8 cellular contexts compared by ENCODE assay signal in the genomic region with DNA sequence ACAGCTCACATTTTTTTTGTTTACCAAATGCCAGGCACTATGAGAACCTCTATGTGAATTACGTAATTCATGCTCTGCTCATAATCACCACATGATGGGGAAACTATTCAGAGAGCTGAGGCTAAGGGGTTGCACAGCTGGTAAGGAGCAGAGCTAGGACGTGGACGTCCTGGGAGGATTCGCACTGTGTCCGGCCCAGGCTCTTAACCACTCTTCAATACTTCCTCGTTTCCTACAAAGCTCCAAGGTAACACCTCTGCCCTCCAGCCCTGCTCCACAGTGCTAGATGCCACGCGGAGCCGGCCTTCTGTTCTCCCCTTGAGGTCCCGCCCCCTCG. TPM values are rescaled to one million over a fixed set of nuclear protein-coding genes. Genes with fewer than 3 reads are reported as not detected.
DNase-seq lines count a peak whose midpoint lies in the region; ATAC-seq lines count a peak whose summit lies in the region.

No MANE protein-coding gene starts in this region.

- H3K36me3 ChIP-seq in iPS-20b (ENCODE audit: insufficient read depth, low read depth, low read length), result peaks cover 17% of the 10 kb centered on the region; the same call in 1 of the 2 replicates

- no peak for ATAC-seq in activated CD4-positive, alpha-beta T cell treated with anti-CD3 and anti-CD28 coated beads for 36 hours

- H3K4me3 Mint-ChIP-seq in activated CD4-positive, alpha-beta T cell treated with anti-CD3 and anti-CD28 coated beads for 36 hours, result peak overlapping the region; percentile 51
- peak overlapping the region; percentile 75 for H3K4me3 Mint-ChIP-seq in activated T-helper 1 cell treated with anti-CD3 and anti-CD28 coated beads, Interleukin-12 subunit alpha, Interleukin-12 subunit beta, Interleukin-2, Interleukin-4 antibody, amounts not matched to agents 30 ng/mL and 10 ng/mL and 1 ng/mL, durations not matched to agents 14 hours and 24 hours and 36 hours

- H3K9ac ChIP-seq in iPS-20b (ENCODE audit: low read depth, low read length), result peak overlapping the region; percentile 63; the same call in 1 of the 2 replicates

- DNase-seq in activated CD4-positive, alpha-beta T cell treated with anti-CD3 and anti-CD28 coated beads for 36 hours, result no peak
- no peak for DNase-seq in activated CD4-positive, alpha-beta T cell treated with anti-CD3 and anti-CD28 coated beads, Interleukin-2, amount 50 U/mL, for 4 hours
- DNase-seq in activated T-helper 1 cell treated with anti-CD3 and anti-CD28 coated beads, Interleukin-12 subunit alpha, Interleukin-12 subunit beta, Interleukin-2, Interleukin-4 antibody, amounts not matched to agents 30 ng/mL and 10 ng/mL and 1 ng/mL, durations not matched to agents 14 hours and 24 hours and 36 hours (ENCODE audit: low spot score), result no peak
- DNase-seq in substantia nigra (lab: John Stamatoyannopoulos, UW) (no peak), germinal center (ENCODE audit: low spot score) (no peak), NCI-H345 (lab: John Stamatoyannopoulos, UW) (no peak)
- no peak for DNase-seq in stimulated activated CD4-positive, alpha-beta T cell treated with anti-CD3 and anti-CD28 coated beads, Interleukin-15, amount 100 ng/mL, for 24 hours

- H3K27me3 Mint-ChIP-seq in activated CD4-positive, alpha-beta T cell treated with anti-CD3 and anti-CD28 coated beads for 36 hours, result no peaks in the 10 kb centered on the region
- H3K27me3 Mint-ChIP-seq in activated T-helper 1 cell treated with anti-CD3 and anti-CD28 coated beads, Interleukin-12 subunit alpha, Interleukin-12 subunit beta, Interleukin-2, Interleukin-4 antibody, amounts not matched to agents 30 ng/mL and 10 ng/mL and 1 ng/mL, durations not matched to agents 14 hours and 24 hours and 36 hours (ENCODE audit: insufficient read depth), result no peaks in the 10 kb centered on the region

- peaks cover 70% of the 10 kb centered on the region for H3K36me3 Mint-ChIP-seq in activated CD4-positive, alpha-beta T cell treated with anti-CD3 and anti-CD28 coated beads for 36 hours (ENCODE audit: low read depth)
- H3K36me3 Mint-ChIP-seq in activated T-helper 1 cell treated with anti-CD3 and anti-CD28 coated beads, Interleukin-12 subunit alpha, Interleukin-12 subunit beta, Interleukin-2, Interleukin-4 antibody, amounts not matched to agents 30 ng/mL and 10 ng/mL and 1 ng/mL, durations not matched to agents 14 hours and 24 hours and 36 hours (ENCODE audit: low read depth), result peaks cover 44% of the 10 kb centered on the region

- H3K27ac Mint-ChIP-seq in activated CD4-positive, alpha-beta T cell treated with anti-CD3 and anti-CD28 coated beads for 36 hours, result peak overlapping the region; percentile 4
- peak overlapping the region; percentile 49 for H3K27ac Mint-ChIP-seq in activated T-helper 1 cell treated with anti-CD3 and anti-CD28 coated beads, Interleukin-12 subunit alpha, Interleukin-12 subunit beta, Interleukin-2, Interleukin-4 antibody, amounts not matched to agents 30 ng/mL and 10 ng/mL and 1 ng/mL, durations not matched to agents 14 hours and 24 hours and 36 hours

- no peaks in the 10 kb centered on the region for H3K9me3 Mint-ChIP-seq in activated CD4-positive, alpha-beta T cell treated with anti-CD3 and anti-CD28 coated beads for 36 hours (ENCODE audit: low read depth)
- no peaks in the 10 kb centered on the region for H3K9me3 Mint-ChIP-seq in activated T-helper 1 cell treated with anti-CD3 and anti-CD28 coated beads, Interleukin-12 subunit alpha, Interleukin-12 subunit beta, Interleukin-2, Interleukin-4 antibody, amounts not matched to agents 30 ng/mL and 10 ng/mL and 1 ng/mL, durations not matched to agents 14 hours and 24 hours and 36 hours

- CTCF ChIA-PET in activated CD4-positive, alpha-beta T cell treated with anti-CD3 and anti-CD28 coated beads for 36 hours (lab: Charles Lee), result interaction anchor here (0.5 to 1.8 kb wide), 9 partner anchors 9 to 204 kb away, joined by 3 to 5 read pairs (median 4); partner anchors contain the start of genes PHF19 and PSMD5

- H3K4me1 Mint-ChIP-seq in activated CD4-positive, alpha-beta T cell treated with anti-CD3 and anti-CD28 coated beads for 36 hours, result peaks cover 34% of the 10 kb centered on the region
- H3K4me1 Mint-ChIP-seq in activated T-helper 1 cell treated with anti-CD3 and anti-CD28 coated beads, Interleukin-12 subunit alpha, Interleukin-12 subunit beta, Interleukin-2, Interleukin-4 antibody, amounts not matched to agents 30 ng/mL and 10 ng/mL and 1 ng/mL, durations not matched to agents 14 hours and 24 hours and 36 hours (ENCODE audit: low read depth), result peaks cover 43% of the 10 kb centered on the region

- POLR2A ChIA-PET in activated CD4-positive, alpha-beta T cell treated with anti-CD3 and anti-CD28 coated beads for 36 hours (lab: Charles Lee), result interaction anchor here (0.8 to 1.3 kb wide), 5 partner anchors 12 to 63 kb away, joined by 3 to 7 read pairs (median 3); no protein-coding TSS in a partner anchor

- H3K9me3 ChIP-seq in iPS-20b (ENCODE audit: insufficient read depth, low read depth, low read length), result no peaks in the 10 kb centered on the region

- peaks cover 13% of the 10 kb centered on the region for H3K4me1 ChIP-seq in iPS-20b (ENCODE audit: insufficient read depth, low read length)

- intact Hi-C loops in activated CD4-positive, alpha-beta T cell treated with anti-CD3 and anti-CD28 coated beads for 36 hours (cut with DNase I, micrococcal nuclease), result loop anchor here (1.0 to 2.0 kb wide), 9 partner anchors 25 to 502 kb away; partner anchors contain the start of genes CNTRL (in 1 of the 2), FBXW2 (in 1 of the 2), MEGF9 (in 1 of the 2) and STOM (in 1 of the 2)
- intact Hi-C loops in activated T-helper 1 cell treated with anti-CD3 and anti-CD28 coated beads, Interleukin-12 subunit alpha, Interleukin-12 subunit beta, Interleukin-2, Interleukin-4 antibody, amounts not matched to agents 30 ng/mL and 10 ng/mL and 1 ng/mL, durations not matched to agents 14 hours and 24 hours and 36 hours (cut with micrococcal nuclease), result loop anchor here (1.0 to 5.0 kb wide), 12 partner anchors 8 to 334 kb away; partner anchors contain the start of genes CNTRL, FBXW2, MEGF9 and TRAF1

- peak overlapping the region; percentile 62; the same call in 1 of the 2 replicates for H3K4me3 ChIP-seq in iPS-20b (ENCODE audit: low read length)

- H3K27me3 ChIP-seq in iPS-20b (ENCODE audit: insufficient read depth, low read length), result no peaks in the 10 kb centered on the region

- H3K27ac ChIP-seq in iPS-20b (ENCODE audit: low read length), result no peak overlapping the region
- H3K27ac ChIP-seq in substantia nigra (ENCODE audit: low read depth, low read length, poor library complexity, severe bottlenecking), result peak overlapping the region; percentile 79

RNA-seq across cellular contexts. Expression of gene PHF19, which starts 8.7 kb away (rescaled TPM):
- 100 to 1,000 TPM; 168 to 169 TPM for total RNA-seq in activated CD4-positive, alpha-beta T cell treated with anti-CD3 and anti-CD28 coated beads for 36 hours
- total RNA-seq in activated T-helper 1 cell treated with anti-CD3 and anti-CD28 coated beads, Interleukin-12 subunit alpha, Interleukin-12 subunit beta, Interleukin-2, Interleukin-4 antibody, amounts not matched to agents 30 ng/mL and 10 ng/mL and 1 ng/mL, durations not matched to agents 14 hours and 24 hours and 36 hours, result 134 and 142 TPM in 2 replicates

RNA-seq across cellular contexts. Expression of gene PSMD5, which starts 25.6 kb away (rescaled TPM):
- 10 to 100 TPM; 53.5 to 58.3 TPM for total RNA-seq in activated CD4-positive, alpha-beta T cell treated with anti-CD3 and anti-CD28 coated beads for 36 hours
- total RNA-seq in activated T-helper 1 cell treated with anti-CD3 and anti-CD28 coated beads, Interleukin-12 subunit alpha, Interleukin-12 subunit beta, Interleukin-2, Interleukin-4 antibody, amounts not matched to agents 30 ng/mL and 10 ng/mL and 1 ng/mL, durations not matched to agents 14 hours and 24 hours and 36 hours, result 57.7 and 59.2 TPM in 2 replicates

RNA-seq across cellular contexts. Expression of gene TRAF1, which starts 58.3 kb away (rescaled TPM):
- total RNA-seq in activated CD4-positive, alpha-beta T cell treated with anti-CD3 and anti-CD28 coated beads for 36 hours, result 100 to 1,000 TPM; 103 to 113 TPM
- 136 and 138 TPM in 2 replicates for total RNA-seq in activated T-helper 1 cell treated with anti-CD3 and anti-CD28 coated beads, Interleukin-12 subunit alpha, Interleukin-12 subunit beta, Interleukin-2, Interleukin-4 antibody, amounts not matched to agents 30 ng/mL and 10 ng/mL and 1 ng/mL, durations not matched to agents 14 hours and 24 hours and 36 hours
